In genomic region chr12:897386-897785, GRCh38 we compare ENCODE assay signal across 17 cellular contexts.
"Had no signal": no experiment of that assay in that cellular context is flagged by ENCODE, and none has a peak within 500 bp of the region (broad histone marks: within the 10 kb centered on the region; RNA-seq: fewer than 3 reads in every experiment).

No MANE protein-coding gene starts in this region.

- H3K27me3 ChIP-seq: esophagus squamous epithelium, sigmoid colon, suprapubic skin, upper lobe of right lung had no signal

- H3K9me3 ChIP-seq: esophagus squamous epithelium, sigmoid colon, suprapubic skin, upper lobe of right lung had no signal

- ATAC-seq: activated CD4-positive, alpha-beta T cell treated with anti-CD3 and anti-CD28 coated beads for 36 hours; activated CD8-positive, alpha-beta T cell treated with anti-CD3 and anti-CD28 coated beads for 36 hours; naive thymus-derived CD8-positive, alpha-beta T cell; upper lobe of right lung had no signal

- H3K9me3 Mint-ChIP-seq: activated CD8-positive, alpha-beta T cell treated with anti-CD3 and anti-CD28 coated beads for 36 hours; activated naive CD4-positive, alpha-beta T cell treated with anti-CD3 and anti-CD28 coated beads, Interleukin-2, amount 10 ng/mL, durations not matched to agents 7 days and 5 days; activated T-helper 2 cell treated with anti-CD3 and anti-CD28 coated beads, Interferon-gamma antibody, Interleukin-2, Interleukin-4, amounts not matched to agents 10 μg/mL and 5 μg/mL and 100 μg/mL, durations not matched to agents 14 hours and 24 hours and 36 hours; immature natural killer cell; naive thymus-derived CD8-positive, alpha-beta T cell had no signal

- H3K4me1 Mint-ChIP-seq: activated naive CD4-positive, alpha-beta T cell treated with anti-CD3 and anti-CD28 coated beads, Interleukin-2, amount 10 ng/mL, durations not matched to agents 7 days and 5 days; immature natural killer cell had no signal

- H3K27ac Mint-ChIP-seq: activated naive CD4-positive, alpha-beta T cell treated with anti-CD3 and anti-CD28 coated beads, Interleukin-2, amount 10 ng/mL, durations not matched to agents 7 days and 5 days; activated T-helper 2 cell treated with anti-CD3 and anti-CD28 coated beads, Interferon-gamma antibody, Interleukin-2, Interleukin-4, amounts not matched to agents 10 μg/mL and 5 μg/mL and 100 μg/mL, durations not matched to agents 14 hours and 24 hours and 36 hours; immature natural killer cell had no signal

- H3K27me3 Mint-ChIP-seq: activated CD4-positive, alpha-beta T cell treated with anti-CD3 and anti-CD28 coated beads for 36 hours; activated CD8-positive, alpha-beta T cell treated with anti-CD3 and anti-CD28 coated beads for 36 hours; activated naive CD4-positive, alpha-beta T cell treated with anti-CD3 and anti-CD28 coated beads, Interleukin-2, amount 10 ng/mL, durations not matched to agents 7 days and 5 days; naive thymus-derived CD8-positive, alpha-beta T cell had no signal

- H3K4me3 ChIP-seq: esophagus squamous epithelium, lung, sigmoid colon, suprapubic skin, upper lobe of right lung had no signal

- H3K4me3 Mint-ChIP-seq: activated CD4-positive, alpha-beta T cell treated with anti-CD3 and anti-CD28 coated beads for 36 hours; activated CD8-positive, alpha-beta T cell treated with anti-CD3 and anti-CD28 coated beads for 36 hours; activated naive CD4-positive, alpha-beta T cell treated with anti-CD3 and anti-CD28 coated beads, Interleukin-2, amount 10 ng/mL, durations not matched to agents 7 days and 5 days; immature natural killer cell; naive thymus-derived CD8-positive, alpha-beta T cell had no signal

- H3K4me1 ChIP-seq: sigmoid colon, suprapubic skin, upper lobe of right lung had no signal

- DNase-seq: activated CD4-positive, alpha-beta T cell treated with anti-CD3 and anti-CD28 coated beads for 36 hours; activated CD8-positive, alpha-beta memory T cell treated with anti-CD3 and anti-CD28 coated beads, Interleukin-2, amount 50 U/mL, for 4 hours; activated CD8-positive, alpha-beta T cell treated with anti-CD3 and anti-CD28 coated beads for 36 hours; activated naive CD4-positive, alpha-beta T cell treated with anti-CD3 and anti-CD28 coated beads, Interleukin-2, amount 10 ng/mL, durations not matched to agents 7 days and 5 days; esophagus squamous epithelium; immature natural killer cell; left cardiac atrium; naive thymus-derived CD8-positive, alpha-beta T cell; nucleus accumbens; sigmoid colon; stimulated activated CD4-positive, alpha-beta T cell treated with anti-CD3 and anti-CD28 coated beads, Interleukin-12 subunit alpha, Interleukin-12 subunit beta, amount 100 ng/mL, for 4 hours; stimulated activated naive CD4-positive, alpha-beta T cell treated with Interleukin-2 at 50 U/mL for 16 hours; T1000; upper lobe of right lung had no signal

- H3K27ac ChIP-seq: sigmoid colon, suprapubic skin, upper lobe of right lung had no signal
